Comparison of ENCODE assay signal across 33 cellular contexts in genomic region chr11:74707182-74707581, GRCh38. TPM values are rescaled to one million over a fixed set of nuclear protein-coding genes. Genes with fewer than 3 reads are reported as not detected.
"Had no signal": no experiment of that assay in that cellular context is flagged by ENCODE, and none has a peak within 500 bp of the region (broad histone marks: within the 10 kb centered on the region; RNA-seq: fewer than 3 reads in every experiment).

No MANE protein-coding gene starts in this region.

- H3K27me3 ChIP-seq: MG63, Peyer's patch, SJSA1 had no signal

- H3K4me3 ChIP-seq: MG63, Peyer's patch, SJSA1 had no signal

- H3K9ac ChIP-seq: SK-N-SH had no signal

- H3K9me3 ChIP-seq: MG63, Peyer's patch, SJSA1, SK-N-SH had no signal

- H3K4me1 ChIP-seq: Peyer's patch, SJSA1 had no signal

- ATAC-seq: PC-3 had no signal

- DNase-seq: Kasumi-1, KG1, MG63, NCI-H1048, NCI-H1092 treated with DMSO at 0.1 percent for 48 hours, NCI-H1105 treated with DMSO at 0.1 percent for 48 hours, NCI-H1417, NCI-H1436, NCI-H146, NCI-H1694, NCI-H187, NCI-H1930, NCI-H2029 treated with DMSO at 0.1 percent for 48 hours, NCI-H2081 treated with DMSO at 0.1 percent for 48 hours, NCI-H2107, NCI-H2171, NCI-H226, NCI-H446 treated with DMSO at 0.1 percent for 48 hours, NCI-H510A, NCI-H524, NCI-H526, NCI-H69, NCI-H748 treated with DMSO at 0.1 percent for 48 hours, NCI-H82, PC-3, Peyer's patch, Right ventricle myocardium superior, RPMI8226, SHP77 treated with DMSO at 0.1 percent for 48 hours, SK-N-SH, SW 1271 had no signal

- H3K36me3 ChIP-seq: MG63, Peyer's patch, SJSA1 had no signal

- H3K27ac ChIP-seq: Peyer's patch, SJSA1 had no signal

- H3K4me2 ChIP-seq: SK-N-SH had no signal

RNA-seq across cellular contexts. Expression of gene CHRDL2, which starts 24.0 kb away (rescaled TPM):
- total RNA-seq: M059J, PC-3, Peyer's patch, SJSA1 had no signal
- polyA plus RNA-seq: SK-N-SH had no signal
